25 cellular contexts compared by ENCODE assay signal in genomic region chr6:39973661-39974060, GRCh38. TPM values are rescaled to one million over a fixed set of nuclear protein-coding genes. Genes with fewer than 3 reads are reported as not detected.
DNase-seq lines count a peak whose midpoint lies in the region; ATAC-seq, FAIRE-seq and TF ChIP-seq lines count a peak whose summit lies in the region.
"Had no signal": no experiment of that assay in that cellular context is flagged by ENCODE, and none has a peak within 500 bp of the region (broad histone marks: within the 10 kb centered on the region; RNA-seq: fewer than 3 reads in every experiment).

No MANE protein-coding gene starts in this region.

- H3K36me3 ChIP-seq in HEK293 (ENCODE audit: control insufficient read depth in 2 of 2, insufficient read depth in 1 of 2, low read length in 2 of 2) (no peaks in the 10 kb centered on the region), K562 (ENCODE audit: control insufficient read depth, insufficient read depth, low read length) (no peaks in the 10 kb centered on the region)
- H3K36me3 ChIP-seq: BE2C, BLaER1 had no signal

- H3K4me3 ChIP-seq in HEK293 (ENCODE audit: low read depth, low read length): no peak overlapping the region
- no peak overlapping the region for H3K4me3 ChIP-seq in K562
- no peak overlapping the region for H3K4me3 ChIP-seq in coronary artery
- H3K4me3 ChIP-seq: A549, BLaER1 had no signal

- no peaks in the 10 kb centered on the region for H3K9me1 ChIP-seq in K562 (ENCODE audit: control insufficient read depth, insufficient read depth, low read length)

- TF ChIP-seq RAD21 in K562 (CRISPR knock-in tag; conservative IDR thresholded peaks at IDR 0.05 in 1 of 2, IDR thresholded peaks at IDR 0.05 in 1 of 2): no peak

- no peak for TF ChIP-seq EP300 in K562 (IDR thresholded peaks at IDR 0.05; ENCODE audit: low read length)

- BruUV-seq in K562 (replicated peaks; lab: Mats Ljungman, UMichigan): no TSS peak

- CTCF ChIA-PET in HEK293 (lab: Yijun Ruan, JAX) (interaction anchor here (1.1 to 1.5 kb wide), 2 partner anchors 355 to 597 kb away, joined by 3 read pairs; no protein-coding TSS in a partner anchor), K562 (lab: Yijun Ruan, JAX; ENCODE audit: low intra/inter-chr PET ratio) (no interaction called here)

- H2AFZ ChIP-seq in K562 (ENCODE audit: low read depth, low read length): no peak overlapping the region

- DNase-seq in K562 (ENCODE audit: extremely low read depth in 1 of 4, low spot score in 3 of 4): no peak
- no peak for DNase-seq in coronary artery (ENCODE audit: low spot score)
- DNase-seq in Right ventricle myocardium inferior (ENCODE audit: missing footprints): no peak
- DNase-seq: AML-193; BE2C; C1 segment of cervical spinal cord; CD4-positive, alpha-beta memory T cell; CD4-positive, CD25-positive, alpha-beta regulatory T cell; CD8-positive, alpha-beta memory T cell; COR-L47; DMS 273 treated with DMSO at 0.1 percent for 48 hours; DMS153; DMS53; DMS79; DND-41; EL; GDM1 had no signal

- 2% methylated on average over 3 of the region's 3 CpGs for WGBS in K562 (ENCODE audit: insufficient coverage, low coverage, missing lambda C conversion rate)

- FAIRE-seq in K562 (lab: Jason Lieb, UNC): no peak
- FAIRE-seq: A549, GM12891, GM19239 had no signal

- no peaks in the 10 kb centered on the region for H4K20me1 ChIP-seq in K562 (replicated peaks; ENCODE audit: control insufficient read depth, insufficient read depth, low read length)
- H4K20me1 ChIP-seq: BLaER1 had no signal

- TF ChIP-seq CTCF in HEK293 (tag by site-specific recombination; IDR thresholded peaks at IDR 0.05) (no peak), VCaP (conservative IDR thresholded peaks at IDR 0.05) (no peak), K562 (IDR thresholded peaks at IDR 0.05 in 2 of 3, conservative IDR thresholded peaks at IDR 0.05 in 1 of 3; ENCODE audit: insufficient read depth in 2 of 3, low read depth in 1 of 3, low read length in 3 of 3) (no peak), coronary artery (IDR thresholded peaks at IDR 0.05) (no peak)

- H3K79me2 ChIP-seq in K562 (ENCODE audit: control insufficient read depth, insufficient read depth, low read length): no peaks in the 10 kb centered on the region

- H3K27me3 ChIP-seq in K562 (ENCODE audit: control insufficient read depth in 2 of 2, insufficient read depth in 2 of 2, low read length in 2 of 2): no peaks in the 10 kb centered on the region; a peak in 2 of 5 replicates
- H3K27me3 ChIP-seq: BLaER1 had no signal

- intact Hi-C loops in K562 (cut with micrococcal nuclease): no loop called here
- intact Hi-C loops in Right ventricle myocardium inferior (cut with DNase I): no loop called here

- no peaks in the 10 kb centered on the region for H3K4me1 ChIP-seq in HEK293 (ENCODE audit: control insufficient read depth, insufficient read depth, low read length)
- no peaks in the 10 kb centered on the region for H3K4me1 ChIP-seq in K562 (replicated peaks in 1 of 2; ENCODE audit: control insufficient read depth in 2 of 2, insufficient read depth in 2 of 2, low read length in 2 of 2)
- H3K4me1 ChIP-seq: A549, BE2C had no signal

- no peak for TF ChIP-seq POLR2A in K562 (conservative IDR thresholded peaks at IDR 0.05)

- H3K4me2 ChIP-seq in K562 (ENCODE audit: insufficient read depth, low read length): no peak overlapping the region
- H3K4me2 ChIP-seq: A549, BLaER1 had no signal

- ATAC-seq in K562 (no peak), Right ventricle myocardium inferior (no peak), HG02870 (IDR thresholded peaks at IDR 0.05; ENCODE audit: unreplicated experiment) (no peak)
- ATAC-seq: A549 had no signal

- H3K27ac ChIP-seq in HEK293 (ENCODE audit: extremely low read depth, low read depth, low read length): no peak overlapping the region
- peak overlapping the region; percentile 2; the same call in 1 of the 2 replicates for H3K27ac ChIP-seq in VCaP
- no peak overlapping the region for H3K27ac ChIP-seq in K562 (ENCODE audit: extremely low read depth, low read depth, low read length)
- no peak overlapping the region for H3K27ac ChIP-seq in coronary artery
- H3K27ac ChIP-seq: 22Rv1, A549, BLaER1 had no signal

- POLR2A ChIA-PET in HEK293 (lab: Yijun Ruan, JAX): no interaction called here
- POLR2A ChIA-PET in K562 (lab: Yijun Ruan, JAX): no interaction called here

- H3K9ac ChIP-seq in K562 (ENCODE audit: insufficient read depth in 1 of 2, low read depth in 2 of 2, low read length in 2 of 2): no peak overlapping the region
- H3K9ac ChIP-seq: BLaER1 had no signal

- in situ Hi-C loops in K562 (cut with MboI): no loop called here

- H3K9me3 ChIP-seq in HEK293 (ENCODE audit: control insufficient read depth, insufficient read depth, low read depth, low read length) (no peaks in the 10 kb centered on the region), K562 (replicated peaks; ENCODE audit: control insufficient read depth, insufficient read depth, low read depth, low read length) (no peaks in the 10 kb centered on the region)
- H3K9me3 ChIP-seq: A549, BE2C had no signal

TF ChIP-seq in HEK293, 187 proteins besides CTCF, POLR2A, EP300 and RAD21:
- TF ChIP-seq ZIC2 (tag by site-specific recombination; IDR thresholded peaks at IDR 0.05): 0 out of 2 replicates have a peak, but pooled peaks have one; percentile 16
- no peak for TF ChIP-seq ZNF777 (tag by site-specific recombination; IDR thresholded peaks at IDR 0.05; ENCODE audit: borderline replicate concordance)

TF ChIP-seq in K562, 482 proteins besides CTCF, POLR2A, EP300 and RAD21:
- TF ChIP-seq SIRT6 (IDR thresholded peaks at IDR 0.05; ENCODE audit: low read depth, low read length) (no peak), PKNOX1 (IDR thresholded peaks at IDR 0.05) (peak; percentile 64), ELF2 (CRISPR knock-in tag; IDR thresholded peaks at IDR 0.05) (no peak), SP2 (IDR thresholded peaks at IDR 0.05; ENCODE audit: extremely low read depth, low read depth, low read length, poor library complexity, severe bottlenecking) (no peak), USF1 (CRISPR knock-in tag; IDR thresholded peaks at IDR 0.05) (no peak)
TF ChIP-seq in K562: peak in this region for 1.

RNA-seq across cellular contexts. Expression of gene MOCS1, which starts 39.4 kb away (rescaled TPM):
- total RNA-seq in K562 (2011; cell fraction: chromatin; rRNA removed; ENCODE audit: low replicate concordance): 1.1 and 2.6 TPM in 2 replicates
- total RNA-seq in K562 (2011; cell fraction: nucleolus; rRNA removed): 1.7 and 2.0 TPM in 2 replicates
- 1.5 and 1.6 TPM in 2 replicates for total RNA-seq in K562 (2011; cell fraction: nucleoplasm; rRNA removed)
- 12.5 and 14.1 TPM in 2 replicates for total RNA-seq in K562 (2014; rRNA removed)
- 4.7 and 6.0 TPM in 2 replicates for total RNA-seq in K562 (2014; rRNA removed; fragmentation: Illumina TruSeq; extraction: Trizol)
- 10.7 and 12.0 TPM in 2 replicates for total RNA-seq in K562 (2015; rRNA removed; fragmentation: Illumina TruSeq; extraction: Trizol)
- 12.7 and 15.3 TPM in 2 replicates for total RNA-seq in K562 (2021)
- polyA plus RNA-seq in K562 (2011; rRNA removed): 0.47 and 1.0 TPM in 2 replicates
- 0.65 and 1.7 TPM in 2 replicates for polyA plus RNA-seq in K562 (2011; cell fraction: cytosol; rRNA removed)
- polyA plus RNA-seq in K562 (2011; cell fraction: nucleus; rRNA removed): 0.55 and 2.0 TPM in 2 replicates
- polyA plus RNA-seq in K562 (2012): 11.4 and 35.7 TPM in 2 replicates
- 10.0 and 10.9 TPM in 2 replicates for polyA plus RNA-seq in K562 (2014; fragmentation: Illumina TruSeq; extraction: Trizol)
- polyA plus RNA-seq in K562 (2014; fragmentation: Nextera tagmentation; extraction: Ambion mirVana): under 1 TPM; 0.69 to 0.95 TPM
- 8.7 and 9.6 TPM in 2 replicates for polyA plus RNA-seq in K562 (2014; rRNA removed)
- 0.54 and 1.2 TPM in 2 replicates for polyA minus RNA-seq in K562 (2011; rRNA and poly(A)+ RNA removed)
- 2.2 TPM in 1 of 2 replicates, not detected in the other for polyA minus RNA-seq in K562 (2011; cell fraction: cytosol; rRNA and poly(A)+ RNA removed)
- polyA minus RNA-seq in K562 (2011; cell fraction: nucleus; rRNA and poly(A)+ RNA removed): 0.67 and 1.5 TPM in 2 replicates
- total RNA-seq in Right ventricle myocardium inferior: 27.2 TPM
